In the genomic region with DNA sequence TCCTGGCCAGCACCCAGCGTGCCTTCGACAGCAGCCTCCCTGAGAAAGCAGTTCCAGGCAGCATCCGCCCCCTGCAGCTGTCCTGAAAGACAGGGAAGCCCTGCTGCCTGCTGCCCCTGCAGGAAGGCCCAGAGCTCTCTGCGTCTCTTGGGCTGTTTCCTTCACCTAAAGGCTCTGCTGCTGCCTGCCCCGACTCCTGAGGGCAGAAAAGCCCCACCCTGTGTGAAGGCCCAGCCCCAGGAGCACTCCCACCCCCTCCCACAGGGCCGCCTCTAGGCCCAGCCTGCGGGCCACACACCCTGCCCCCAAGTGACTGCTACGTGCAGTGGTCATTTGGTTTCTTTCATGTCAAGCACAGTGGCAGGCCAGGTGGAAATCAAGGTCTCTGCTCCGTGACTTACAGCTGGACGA, we compare ENCODE assay signal across 28 cellular contexts. TPM values are rescaled to one million over a fixed set of nuclear protein-coding genes. Genes with fewer than 3 reads are reported as not detected.
DNase-seq lines count a peak whose midpoint lies in the region; ATAC-seq and TF ChIP-seq lines count a peak whose summit lies in the region.
"Had no signal": no experiment of that assay in that cellular context is flagged by ENCODE, and none has a peak within 500 bp of the region (broad histone marks: within the 10 kb centered on the region; RNA-seq: fewer than 3 reads in every experiment).

No MANE protein-coding gene starts in this region.

- H3K36me3 Mint-ChIP-seq in H9 (ENCODE audit: insufficient read depth in 1 of 3, low read depth in 3 of 3) = peaks cover 0 to 4% (median 2%) of the 10 kb centered on the region in 3 experiments; a peak in 4 of 7 replicates
- peaks cover 9% of the 10 kb centered on the region for H3K36me3 Mint-ChIP-seq in chondrocyte (ENCODE audit: low read depth)
- H3K36me3 Mint-ChIP-seq: activated naive CD8-positive, alpha-beta T cell treated with anti-CD3 and anti-CD28 coated beads for 36 hours had no signal

- H3K9ac ChIP-seq in BLaER1 treated with 17β-estradiol and CSF1 and Interleukin-3, amounts not matched to agents 10 nM and 100 nM = peak overlapping the region in 1 of 11 experiments; percentile 46; a peak in 1 of 22 replicates
- no peak overlapping the region for H3K9ac ChIP-seq in H9 (ENCODE audit: extremely low read depth, insufficient read length, low read length)

- no peak overlapping the region for H2BK15ac ChIP-seq in H9 (ENCODE audit: low read depth, low read length)

- H3K27ac Mint-ChIP-seq in H9 (no peak overlapping the region), chondrocyte (ENCODE audit: unreplicated experiment) (peak overlapping the region; percentile 22)
- H3K27ac Mint-ChIP-seq: activated CD4-positive, alpha-beta T cell treated with anti-CD3 and anti-CD28 coated beads for 36 hours; activated naive CD8-positive, alpha-beta T cell treated with anti-CD3 and anti-CD28 coated beads for 36 hours; nephron progenitor cell had no signal

- no peak for TF ChIP-seq POLR2A in gastroesophageal sphincter (IDR thresholded peaks at IDR 0.05)

- H3K56ac ChIP-seq in H9 (ENCODE audit: insufficient read length, low read depth, low read length) = no peak overlapping the region

- no peak overlapping the region for H3T11ph ChIP-seq in H9 (ENCODE audit: low read length)

- no peak for TF ChIP-seq EP300 in gastroesophageal sphincter (IDR thresholded peaks at IDR 0.05)

- ATAC-seq in gastroesophageal sphincter (no peak), HG03095 (IDR thresholded peaks at IDR 0.05; ENCODE audit: unreplicated experiment) (no peak)
- ATAC-seq: activated CD4-positive, alpha-beta T cell treated with anti-CD3 and anti-CD28 coated beads for 36 hours; right cardiac atrium had no signal

- H3K79me2 ChIP-seq in H9 (ENCODE audit: insufficient read depth, low read length) = no peaks in the 10 kb centered on the region

- no peak overlapping the region for H4K91ac ChIP-seq in H9 (ENCODE audit: insufficient read length, low read depth, low read length)

- H3K4me3 Mint-ChIP-seq in H9 (peak overlapping the region in 1 of 2 experiments; percentile 30; a peak in 1 of 5 replicates), chondrocyte (ENCODE audit: unreplicated experiment) (no peak overlapping the region)
- H3K4me3 Mint-ChIP-seq: activated CD4-positive, alpha-beta T cell treated with anti-CD3 and anti-CD28 coated beads for 36 hours; activated naive CD8-positive, alpha-beta T cell treated with anti-CD3 and anti-CD28 coated beads for 36 hours; nephron progenitor cell had no signal

- H3K4me1 Mint-ChIP-seq in H9 (peaks cover 49 to 57% of the 10 kb centered on the region in 2 experiments), chondrocyte (ENCODE audit: low read depth) (peaks cover 50% of the 10 kb centered on the region)
- H3K4me1 Mint-ChIP-seq: activated CD4-positive, alpha-beta T cell treated with anti-CD3 and anti-CD28 coated beads for 36 hours had no signal

- H2BK12ac ChIP-seq in H9 (ENCODE audit: insufficient read length, low read depth, low read length) = no peak overlapping the region

- H3K27me3 ChIP-seq in BLaER1 treated with 17β-estradiol and CSF1 and Interleukin-3, amounts not matched to agents 10 nM and 100 nM = peaks cover 0 to 4% (median 0%) of the 10 kb centered on the region in 11 experiments; a peak in 4 of 22 replicates
- H3K27me3 ChIP-seq in H9 (ENCODE audit: insufficient read depth, low read length) = no peaks in the 10 kb centered on the region; the same call in 1 of the 2 replicates
- H3K27me3 ChIP-seq in gastroesophageal sphincter = peaks cover 23% of the 10 kb centered on the region
- H3K27me3 ChIP-seq: ascending aorta had no signal

- no peak overlapping the region for H3K18ac ChIP-seq in H9 (ENCODE audit: insufficient read length, low read depth, low read length)

- H3K4me2 ChIP-seq in BLaER1 treated with 17β-estradiol and CSF1 and Interleukin-3, amounts not matched to agents 10 nM and 100 nM = peak overlapping the region in 9 of 11 experiments; percentile 29 to 79 (median 68); a peak in 18 of 22 replicates
- H3K4me2 ChIP-seq in H9 (ENCODE audit: insufficient read depth, insufficient read length, low read length) = no peak overlapping the region

- DNase-seq in H9 = peak; percentile 59
- DNase-seq in chondrocyte (ENCODE audit: low spot score) = no peak
- DNase-seq in myocyte (ENCODE audit: low read depth) = peak; percentile 6
- DNase-seq in NCI-H187 treated with DMSO at 0.1 percent for 48 hours (lab: John Stamatoyannopoulos, UW) = no peak
- DNase-seq in SW480 (ENCODE audit: low spot score) = no peak
- DNase-seq: activated CD4-positive, alpha-beta T cell treated with anti-CD3 and anti-CD28 coated beads for 36 hours; activated effector memory CD4-positive, alpha-beta T cell treated with anti-CD3 and anti-CD28 coated beads, Interleukin-2, amount 50 U/mL, for 16 hours; activated naive CD8-positive, alpha-beta T cell treated with anti-CD3 and anti-CD28 coated beads for 36 hours; C1 segment of cervical spinal cord; central memory CD4-positive, alpha-beta T cell; COR-L47; dermis blood vessel endothelial cell; NCI-H1092; NCI-H187; NCI-H526; nephron progenitor cell; NK-92 treated with Interleukin-12 subunit alpha and Interleukin-12 subunit beta, amount 100 ng/mL, for 24 hours; right cardiac atrium; spleen; stimulated activated CD4-positive, alpha-beta T cell treated with anti-CD3 and anti-CD28 coated beads, Interleukin-2, amount 100 ng/mL, for 48 hours; substantia nigra had no signal

- WGBS in H9 (ENCODE audit: extremely low coverage, insufficient read length, low lambda C conversion rate) = no CpG with 5 or more reads among the region's 10 CpGs
- no CpG with 5 or more reads among the region's 10 CpGs for WGBS in gastroesophageal sphincter (ENCODE audit: low coverage in 1 of 2), 2 donors

- H3K23me2 ChIP-seq in H9 (ENCODE audit: insufficient read length, low read depth, low read length, poor library complexity, severe bottlenecking) = no peaks in the 10 kb centered on the region

- H2AK5ac ChIP-seq in H9 (ENCODE audit: insufficient read length, low read length) = no peak overlapping the region

- no peak overlapping the region; the same call in 1 of the 2 replicates for H3K14ac ChIP-seq in H9 (ENCODE audit: insufficient read depth, low read length)

- H4K20me1 ChIP-seq in BLaER1 treated with 17β-estradiol and CSF1 and Interleukin-3, amounts not matched to agents 10 nM and 100 nM = no peaks in the 10 kb centered on the region
- H4K20me1 ChIP-seq in H9 (ENCODE audit: control insufficient read depth, insufficient read depth, insufficient read length) = no peaks in the 10 kb centered on the region

- no peak overlapping the region for H2BK5ac ChIP-seq in H9 (ENCODE audit: insufficient read length, low read length)

- peaks cover 13 to 50% (median 39%) of the 10 kb centered on the region in 10 experiments for H3K4me1 ChIP-seq in BLaER1 treated with 17β-estradiol and CSF1 and Interleukin-3, amounts not matched to agents 10 nM and 100 nM
- H3K4me1 ChIP-seq in H9 (ENCODE audit: insufficient read depth, low read length) (peaks cover 13% of the 10 kb centered on the region; the same call in 1 of the 2 replicates), gastroesophageal sphincter (no peaks in the 10 kb centered on the region)
- H3K4me1 ChIP-seq: ascending aorta, HAP-1, spleen had no signal

- no peaks in the 10 kb centered on the region for H3K79me1 ChIP-seq in H9 (ENCODE audit: insufficient read depth, low read depth, low read length, poor library complexity, severe bottlenecking)

- TF ChIP-seq CTCF in H9 (conservative IDR thresholded peaks at IDR 0.05) = no peak; the same call in 2 of the 3 replicates
- TF ChIP-seq CTCF in chondrocyte (IDR thresholded peaks at IDR 0.05) = no peak
- TF ChIP-seq CTCF in gastroesophageal sphincter (IDR thresholded peaks at IDR 0.05) = no peak

- no peak overlapping the region for H2AFZ ChIP-seq in H9 (ENCODE audit: low read length)

- no peaks in the 10 kb centered on the region for H3K36me3 ChIP-seq in BLaER1 treated with 17β-estradiol and CSF1 and Interleukin-3, amounts not matched to agents 10 nM and 100 nM
- H3K36me3 ChIP-seq in gastroesophageal sphincter = no peaks in the 10 kb centered on the region
- H3K36me3 ChIP-seq: HAP-1, spleen had no signal

- H4K8ac ChIP-seq in H9 (replicated peaks; ENCODE audit: insufficient read length, low read depth, low read length) = no peak overlapping the region

- no peaks in the 10 kb centered on the region for H3K9me3 ChIP-seq in BLaER1 treated with 17β-estradiol and CSF1 and Interleukin-3, amounts not matched to agents 10 nM and 100 nM (replicated peaks in 1 of 11)
- H3K9me3 ChIP-seq in H9 (ENCODE audit: control insufficient read depth, low read depth, low read length) (no peaks in the 10 kb centered on the region), gastroesophageal sphincter (no peaks in the 10 kb centered on the region)
- H3K9me3 ChIP-seq: ascending aorta, HAP-1, spleen had no signal

- no peak overlapping the region for H4K5ac ChIP-seq in H9 (ENCODE audit: insufficient read length, low read depth, low read length)

- no peak overlapping the region for H3K27ac ChIP-seq in BLaER1 treated with 17β-estradiol and CSF1 and Interleukin-3, amounts not matched to agents 10 nM and 100 nM
- H3K27ac ChIP-seq in H9 (ENCODE audit: insufficient read length, low read depth, low read length) (no peak overlapping the region), gastroesophageal sphincter (no peak overlapping the region)
- H3K27ac ChIP-seq: ascending aorta, spleen had no signal

- no peak overlapping the region for H3K4ac ChIP-seq in H9 (ENCODE audit: low read depth, low read length)

- no peak overlapping the region for H2BK20ac ChIP-seq in H9 (ENCODE audit: low read depth, low read length, poor library complexity, severe bottlenecking)

- no peak overlapping the region for H3K4me3 ChIP-seq in BLaER1 treated with 17β-estradiol and CSF1 and Interleukin-3, amounts not matched to agents 10 nM and 100 nM
- no peak overlapping the region for H3K4me3 ChIP-seq in gastroesophageal sphincter
- H3K4me3 ChIP-seq: ascending aorta, HAP-1, spleen had no signal

- H3K9me3 Mint-ChIP-seq in H9 = no peaks in the 10 kb centered on the region; a peak in 2 of 5 replicates
- no peaks in the 10 kb centered on the region for H3K9me3 Mint-ChIP-seq in chondrocyte (ENCODE audit: low read depth)
- H3K9me3 Mint-ChIP-seq: activated naive CD8-positive, alpha-beta T cell treated with anti-CD3 and anti-CD28 coated beads for 36 hours; nephron progenitor cell had no signal

- H2BK120ac ChIP-seq in H9 (ENCODE audit: low read depth, low read length, poor library complexity, severe bottlenecking) = no peak overlapping the region

- H3K23ac ChIP-seq in H9 (ENCODE audit: insufficient read length, low read depth, low read length) = no peak overlapping the region

- peaks cover 4% of the 10 kb centered on the region for H3K27me3 Mint-ChIP-seq in H9 (ENCODE audit: low read depth)
- H3K27me3 Mint-ChIP-seq in chondrocyte (ENCODE audit: low read depth) = no peaks in the 10 kb centered on the region
- H3K27me3 Mint-ChIP-seq: activated CD4-positive, alpha-beta T cell treated with anti-CD3 and anti-CD28 coated beads for 36 hours; activated naive CD8-positive, alpha-beta T cell treated with anti-CD3 and anti-CD28 coated beads for 36 hours had no signal

RNA-seq across cellular contexts. Expression of a gene that starts 12.4 kb away (rescaled TPM):
- total RNA-seq in H9 (2021) (2.9 and 3.6 TPM in 2 replicates), chondrocyte (6.1 to 11.3 TPM (median 11.1 TPM) in 3 replicates), myocyte (not detected in 2 replicates), gastroesophageal sphincter (1 to 10 TPM in 2 of 4 donors, under 1 TPM in 2; 0.40 to 5.8 (median 1.5) TPM)
- not detected for polyA plus RNA-seq in myocyte (2012)
- total RNA-seq: spleen; T-helper 1 cell treated with Interleukin-12 subunit alpha and Interleukin-12 subunit beta and Interleukin-4 antibody, amounts not matched to agents 30 ng/mL and 1 ng/mL, for 36 hours had no signal
- polyA plus RNA-seq: AG04450 had no signal

Comparison
In these comparisons a context has a peak if more than half of its experiments do, and no peak if none do; other contexts are left out.
1. DNase-seq: peak in H9 (single experiment) and myocyte (single experiment); none in chondrocyte (single experiment), NCI-H187 treated with DMSO at 0.1 percent for 48 hours (single experiment) and SW480 (single experiment).